ENCODE assay signal across 1 cellular context in the genomic region with DNA sequence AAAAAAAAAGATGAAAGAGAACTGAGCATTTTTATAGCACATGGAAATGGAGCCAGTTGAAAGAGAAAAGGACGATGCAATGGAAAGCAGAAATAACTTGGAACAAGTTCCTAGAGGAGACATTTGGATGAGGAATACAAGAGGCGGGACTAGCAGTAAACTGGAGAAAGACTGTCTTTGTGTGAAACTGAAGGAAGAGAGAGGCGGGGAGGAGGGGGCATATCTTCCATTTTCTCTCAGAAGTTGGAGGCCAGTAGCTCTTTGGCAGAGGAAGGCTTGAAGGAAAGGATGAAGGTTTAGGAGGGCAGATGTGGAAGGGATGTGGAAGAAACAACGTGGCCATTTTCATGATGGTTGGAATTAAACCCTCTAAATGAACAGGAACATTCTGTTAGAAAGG.
TF ChIP-seq lines count a peak whose summit lies in the region.

No MANE protein-coding gene starts in this region.

TF ChIP-seq in HepG2, 621 proteins besides CTCF, POLR2A, EP300 and RAD21:
- TF ChIP-seq ZNF781 (CRISPR knock-in tag; IDR thresholded peaks at IDR 0.05; ENCODE audit: borderline replicate concordance, not compliant biosample characterization) (no peak), HDAC6 (IDR thresholded peaks at IDR 0.05; ENCODE audit: low read depth, low read length) (no peak), TEAD3 (CRISPR knock-in tag; optimal IDR thresholded peaks at IDR 0.05; ENCODE audit: borderline replicate concordance) (no peak), ZNF18 (CRISPR knock-in tag; IDR thresholded peaks at IDR 0.05; ENCODE audit: insufficient replicate concordance) (no peak), RBFOX2 (IDR thresholded peaks at IDR 0.05; ENCODE audit: low read depth, low read length) (no peak), ZNF577 (CRISPR knock-in tag; IDR thresholded peaks at IDR 0.05; ENCODE audit: borderline replicate concordance, low read depth) (no peak), USF2 (IDR thresholded peaks at IDR 0.05; ENCODE audit: low read depth, low read length) (no peak), USF2 (CRISPR knock-in tag; IDR thresholded peaks at IDR 0.05; ENCODE audit: borderline replicate concordance) (no peak), ZNF232 (CRISPR knock-in tag; IDR thresholded peaks at IDR 0.05; ENCODE audit: borderline replicate concordance) (no peak), ZNF251 (CRISPR knock-in tag; IDR thresholded peaks at IDR 0.05) (no peak), ZC3H4 (CRISPR knock-in tag; IDR thresholded peaks at IDR 0.05; ENCODE audit: borderline replicate concordance) (peak; percentile 87; the same call in 1 of the 2 replicates), POLR2G (IDR thresholded peaks at IDR 0.05; ENCODE audit: low read depth, low read length) (peak; percentile 51), ZNF740 (CRISPR knock-in tag; IDR thresholded peaks at IDR 0.05) (no peak), REPIN1 (CRISPR knock-in tag; IDR thresholded peaks at IDR 0.05; ENCODE audit: borderline replicate concordance, low read depth) (no peak), JARID2 (CRISPR knock-in tag; IDR thresholded peaks at IDR 0.05; ENCODE audit: insufficient replicate concordance) (no peak), TMF1 (CRISPR knock-in tag; IDR thresholded peaks at IDR 0.05; ENCODE audit: low read depth) (no peak), ARID5B (CRISPR knock-in tag; IDR thresholded peaks at IDR 0.05) (0 out of 2 replicates have a peak, but pooled peaks have one; percentile 26)
- TF ChIP-seq, protein P1, sequence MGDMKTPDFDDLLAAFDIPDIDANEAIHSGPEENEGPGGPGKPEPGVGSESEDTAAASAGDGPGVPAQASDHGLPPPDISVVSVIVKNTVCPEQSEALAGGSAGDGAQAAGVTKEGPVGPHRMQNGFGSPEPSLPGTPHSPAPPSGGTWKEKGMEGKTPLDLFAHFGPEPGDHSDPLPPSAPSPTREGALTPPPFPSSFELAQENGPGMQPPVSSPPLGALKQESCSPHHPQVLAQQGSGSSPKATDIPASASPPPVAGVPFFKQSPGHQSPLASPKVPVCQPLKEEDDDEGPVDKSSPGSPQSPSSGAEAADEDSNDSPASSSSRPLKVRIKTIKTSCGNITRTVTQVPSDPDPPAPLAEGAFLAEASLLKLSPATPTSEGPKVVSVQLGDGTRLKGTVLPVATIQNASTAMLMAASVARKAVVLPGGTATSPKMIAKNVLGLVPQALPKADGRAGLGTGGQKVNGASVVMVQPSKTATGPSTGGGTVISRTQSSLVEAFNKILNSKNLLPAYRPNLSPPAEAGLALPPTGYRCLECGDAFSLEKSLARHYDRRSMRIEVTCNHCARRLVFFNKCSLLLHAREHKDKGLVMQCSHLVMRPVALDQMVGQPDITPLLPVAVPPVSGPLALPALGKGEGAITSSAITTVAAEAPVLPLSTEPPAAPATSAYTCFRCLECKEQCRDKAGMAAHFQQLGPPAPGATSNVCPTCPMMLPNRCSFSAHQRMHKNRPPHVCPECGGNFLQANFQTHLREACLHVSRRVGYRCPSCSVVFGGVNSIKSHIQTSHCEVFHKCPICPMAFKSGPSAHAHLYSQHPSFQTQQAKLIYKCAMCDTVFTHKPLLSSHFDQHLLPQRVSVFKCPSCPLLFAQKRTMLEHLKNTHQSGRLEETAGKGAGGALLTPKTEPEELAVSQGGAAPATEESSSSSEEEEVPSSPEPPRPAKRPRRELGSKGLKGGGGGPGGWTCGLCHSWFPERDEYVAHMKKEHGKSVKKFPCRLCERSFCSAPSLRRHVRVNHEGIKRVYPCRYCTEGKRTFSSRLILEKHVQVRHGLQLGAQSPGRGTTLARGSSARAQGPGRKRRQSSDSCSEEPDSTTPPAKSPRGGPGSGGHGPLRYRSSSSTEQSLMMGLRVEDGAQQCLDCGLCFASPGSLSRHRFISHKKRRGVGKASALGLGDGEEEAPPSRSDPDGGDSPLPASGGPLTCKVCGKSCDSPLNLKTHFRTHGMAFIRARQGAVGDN (CRISPR knock-in tag; IDR thresholded peaks at IDR 0.05), result 0 out of 2 replicates have a peak, but pooled peaks have one; percentile 1
- TF ChIP-seq, protein P2, sequence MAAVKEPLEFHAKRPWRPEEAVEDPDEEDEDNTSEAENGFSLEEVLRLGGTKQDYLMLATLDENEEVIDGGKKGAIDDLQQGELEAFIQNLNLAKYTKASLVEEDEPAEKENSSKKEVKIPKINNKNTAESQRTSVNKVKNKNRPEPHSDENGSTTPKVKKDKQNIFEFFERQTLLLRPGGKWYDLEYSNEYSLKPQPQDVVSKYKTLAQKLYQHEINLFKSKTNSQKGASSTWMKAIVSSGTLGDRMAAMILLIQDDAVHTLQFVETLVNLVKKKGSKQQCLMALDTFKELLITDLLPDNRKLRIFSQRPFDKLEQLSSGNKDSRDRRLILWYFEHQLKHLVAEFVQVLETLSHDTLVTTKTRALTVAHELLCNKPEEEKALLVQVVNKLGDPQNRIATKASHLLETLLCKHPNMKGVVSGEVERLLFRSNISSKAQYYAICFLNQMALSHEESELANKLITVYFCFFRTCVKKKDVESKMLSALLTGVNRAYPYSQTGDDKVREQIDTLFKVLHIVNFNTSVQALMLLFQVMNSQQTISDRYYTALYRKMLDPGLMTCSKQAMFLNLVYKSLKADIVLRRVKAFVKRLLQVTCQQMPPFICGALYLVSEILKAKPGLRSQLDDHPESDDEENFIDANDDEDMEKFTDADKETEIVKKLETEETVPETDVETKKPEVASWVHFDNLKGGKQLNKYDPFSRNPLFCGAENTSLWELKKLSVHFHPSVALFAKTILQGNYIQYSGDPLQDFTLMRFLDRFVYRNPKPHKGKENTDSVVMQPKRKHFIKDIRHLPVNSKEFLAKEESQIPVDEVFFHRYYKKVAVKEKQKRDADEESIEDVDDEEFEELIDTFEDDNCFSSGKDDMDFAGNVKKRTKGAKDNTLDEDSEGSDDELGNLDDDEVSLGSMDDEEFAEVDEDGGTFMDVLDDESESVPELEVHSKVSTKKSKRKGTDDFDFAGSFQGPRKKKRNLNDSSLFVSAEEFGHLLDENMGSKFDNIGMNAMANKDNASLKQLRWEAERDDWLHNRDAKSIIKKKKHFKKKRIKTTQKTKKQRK (IDR thresholded peaks at IDR 0.05; ENCODE audit: low read length), result no peak
